In the genomic region with DNA sequence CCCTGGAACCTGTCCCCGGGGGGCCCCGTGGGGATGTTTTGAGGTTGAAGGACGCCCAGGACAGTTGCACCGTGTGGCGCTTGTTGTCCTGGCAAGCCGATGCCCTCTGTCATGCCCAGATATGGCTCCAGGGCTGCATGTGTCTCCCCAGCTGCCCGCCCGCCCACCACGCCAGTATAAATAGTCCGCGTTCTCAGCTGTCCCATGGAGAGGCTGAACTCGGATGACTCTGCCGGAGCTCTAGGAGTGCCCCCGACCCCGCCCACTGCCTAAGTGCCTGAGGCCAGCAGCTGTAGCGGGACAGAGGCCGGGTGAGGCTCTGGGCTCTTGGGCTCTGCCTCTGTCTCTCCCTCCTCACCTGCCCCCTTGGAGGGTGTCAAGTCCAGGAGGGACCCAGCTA, we compare ENCODE assay signal across 24 cellular contexts.
DNase-seq lines count a peak whose midpoint lies in the region; ATAC-seq and TF ChIP-seq lines count a peak whose summit lies in the region.
"Had no signal": no experiment of that assay in that cellular context is flagged by ENCODE, and none has a peak within 500 bp of the region (broad histone marks: within the 10 kb centered on the region; RNA-seq: fewer than 3 reads in every experiment).

No MANE protein-coding gene starts in this region.

- H3K9me3 Mint-ChIP-seq in nephron progenitor cell: no peaks in the 10 kb centered on the region
- no peaks in the 10 kb centered on the region for H3K9me3 Mint-ChIP-seq in stimulated activated effector memory CD8-positive, alpha-beta T cell treated with anti-CD3 and anti-CD28 coated beads, Interleukin-12 subunit alpha, Interleukin-12 subunit beta, amount 100 ng/mL, for 72 hours
- H3K9me3 Mint-ChIP-seq: activated B cell treated with CpG ODN at 0.5 μM for 24 hours; activated naive CD4-positive, alpha-beta T cell treated with anti-CD3 and anti-CD28 coated beads, Interleukin-2, amount 10 ng/mL, durations not matched to agents 7 days and 5 days; CD4-positive, alpha-beta T cell; IgD-negative memory B cell had no signal

- H3K4me3 Mint-ChIP-seq in nephron progenitor cell: no peak overlapping the region
- H3K4me3 Mint-ChIP-seq in stimulated activated effector memory CD8-positive, alpha-beta T cell treated with anti-CD3 and anti-CD28 coated beads, Interleukin-12 subunit alpha, Interleukin-12 subunit beta, amount 100 ng/mL, for 72 hours: no peak overlapping the region
- H3K4me3 Mint-ChIP-seq: activated B cell treated with CpG ODN at 0.5 μM for 24 hours; activated naive CD4-positive, alpha-beta T cell treated with anti-CD3 and anti-CD28 coated beads, Interleukin-2, amount 10 ng/mL, durations not matched to agents 7 days and 5 days; CD4-positive, alpha-beta T cell; IgD-negative memory B cell had no signal

- no peak overlapping the region for H3K27ac Mint-ChIP-seq in nephron progenitor cell
- peak overlapping the region; percentile 73 for H3K27ac Mint-ChIP-seq in stimulated activated effector memory CD8-positive, alpha-beta T cell treated with anti-CD3 and anti-CD28 coated beads, Interleukin-12 subunit alpha, Interleukin-12 subunit beta, amount 100 ng/mL, for 72 hours
- H3K27ac Mint-ChIP-seq: activated B cell treated with CpG ODN at 0.5 μM for 24 hours; activated naive CD4-positive, alpha-beta T cell treated with anti-CD3 and anti-CD28 coated beads, Interleukin-2, amount 10 ng/mL, durations not matched to agents 7 days and 5 days; CD4-positive, alpha-beta T cell; IgD-negative memory B cell had no signal

- intact Hi-C loops in ascending aorta (cut with DNase I): no loop called here

- H3K27ac ChIP-seq in cardiac muscle cell: peak overlapping the region; percentile 65
- H3K27ac ChIP-seq in ascending aorta: no peak overlapping the region
- H3K27ac ChIP-seq: brain microvascular endothelial cell, spleen had no signal

- H3K27me3 ChIP-seq in cardiac muscle cell (no peaks in the 10 kb centered on the region), ascending aorta (no peaks in the 10 kb centered on the region)

- DNase-seq in NCI-H2227 (lab: John Stamatoyannopoulos, UW; ENCODE audit: unreplicated experiment) (peak; percentile 26), NCI-H2227 treated with DMSO at 0.1 percent for 48 hours (lab: John Stamatoyannopoulos, UW) (no peak), cardiac muscle cell (ENCODE audit: low read depth in 1 of 2, low spot score in 1 of 2) (peak in 1 of 2 donors; percentile 70), nephron progenitor cell (peak; percentile 43), AG08396 (ENCODE audit: low spot score) (no peak), ascending aorta (ENCODE audit: low spot score in 2 of 2) (no peak)
- DNase-seq in stimulated activated effector memory CD8-positive, alpha-beta T cell treated with anti-CD3 and anti-CD28 coated beads, Interleukin-12 subunit alpha, Interleukin-12 subunit beta, amount 100 ng/mL, for 72 hours (ENCODE audit: low spot score in 2 of 2): no peak
- no peak for DNase-seq in activated CD8-positive, alpha-beta memory T cell treated with anti-CD3 and anti-CD28 coated beads, Interleukin-2, amount 50 U/mL, for 48 hours
- DNase-seq: 8988T; activated B cell treated with CpG ODN at 0.5 μM for 24 hours; activated naive CD4-positive, alpha-beta T cell treated with anti-CD3 and anti-CD28 coated beads, Interleukin-2, amount 10 ng/mL, durations not matched to agents 7 days and 5 days; brain microvascular endothelial cell; CD4-positive, alpha-beta T cell; kidney; mucosa of descending colon; NCI-H1092 treated with DMSO at 0.1 percent for 48 hours; NCI-H187; NCI-H226; NCI-H774; posterior cingulate gyrus; spleen; transverse colon had no signal

- no peaks in the 10 kb centered on the region for H3K36me3 Mint-ChIP-seq in nephron progenitor cell (ENCODE audit: low read depth)
- H3K36me3 Mint-ChIP-seq in stimulated activated effector memory CD8-positive, alpha-beta T cell treated with anti-CD3 and anti-CD28 coated beads, Interleukin-12 subunit alpha, Interleukin-12 subunit beta, amount 100 ng/mL, for 72 hours: no peaks in the 10 kb centered on the region
- H3K36me3 Mint-ChIP-seq: activated naive CD4-positive, alpha-beta T cell treated with anti-CD3 and anti-CD28 coated beads, Interleukin-2, amount 10 ng/mL, durations not matched to agents 7 days and 5 days had no signal

- no peak overlapping the region for H3K4me3 ChIP-seq in cardiac muscle cell
- no peak overlapping the region for H3K4me3 ChIP-seq in ascending aorta
- H3K4me3 ChIP-seq: lung, mucosa of descending colon, spleen, transverse colon had no signal

- no peaks in the 10 kb centered on the region for H3K36me3 ChIP-seq in cardiac muscle cell
- H3K36me3 ChIP-seq in ascending aorta: no peaks in the 10 kb centered on the region
- H3K36me3 ChIP-seq: brain microvascular endothelial cell, spleen, transverse colon had no signal

- TF ChIP-seq CTCF in cardiac muscle cell (IDR thresholded peaks at IDR 0.05; ENCODE audit: low read depth, low read length) (no peak), nephron progenitor cell (IDR thresholded peaks at IDR 0.05) (no peak), ascending aorta (IDR thresholded peaks at IDR 0.05) (no peak)

- ATAC-seq in stimulated activated effector memory CD8-positive, alpha-beta T cell treated with anti-CD3 and anti-CD28 coated beads, Interleukin-12 subunit alpha, Interleukin-12 subunit beta, amount 100 ng/mL, for 72 hours: no peak
- ATAC-seq: mucosa of descending colon had no signal

- H3K27me3 Mint-ChIP-seq in nephron progenitor cell (ENCODE audit: low read depth, poor library complexity): peaks cover 2% of the 10 kb centered on the region

- H3K4me1 ChIP-seq in cardiac muscle cell (ENCODE audit: low read depth) (peaks cover 55% of the 10 kb centered on the region), ascending aorta (no peaks in the 10 kb centered on the region)

- H3K4me1 Mint-ChIP-seq in nephron progenitor cell: peaks cover 54% of the 10 kb centered on the region
- peaks cover 4% of the 10 kb centered on the region for H3K4me1 Mint-ChIP-seq in stimulated activated effector memory CD8-positive, alpha-beta T cell treated with anti-CD3 and anti-CD28 coated beads, Interleukin-12 subunit alpha, Interleukin-12 subunit beta, amount 100 ng/mL, for 72 hours
- H3K4me1 Mint-ChIP-seq: activated naive CD4-positive, alpha-beta T cell treated with anti-CD3 and anti-CD28 coated beads, Interleukin-2, amount 10 ng/mL, durations not matched to agents 7 days and 5 days had no signal

- H3K9me3 ChIP-seq in cardiac muscle cell (ENCODE audit: low read depth): no peaks in the 10 kb centered on the region
- no peaks in the 10 kb centered on the region for H3K9me3 ChIP-seq in ascending aorta
- H3K9me3 ChIP-seq: mucosa of descending colon, spleen, transverse colon had no signal

Comparison
In these comparisons a context has a peak if more than half of its experiments do, and no peak if none do; other contexts are left out.
1. DNase-seq: peak in NCI-H2227 (single experiment) and nephron progenitor cell (single experiment); none in NCI-H2227 treated with DMSO at 0.1 percent for 48 hours (single experiment), stimulated activated effector memory CD8-positive, alpha-beta T cell treated with anti-CD3 and anti-CD28 coated beads, Interleukin-12 subunit alpha, Interleukin-12 subunit beta, amount 100 ng/mL, for 72 hours (0 of 2), AG08396 (single experiment), activated CD8-positive, alpha-beta memory T cell treated with anti-CD3 and anti-CD28 coated beads, Interleukin-2, amount 50 U/mL, for 48 hours (single experiment) and ascending aorta (0 of 2).